17 cellular contexts compared by ENCODE assay signal in the genomic region with DNA sequence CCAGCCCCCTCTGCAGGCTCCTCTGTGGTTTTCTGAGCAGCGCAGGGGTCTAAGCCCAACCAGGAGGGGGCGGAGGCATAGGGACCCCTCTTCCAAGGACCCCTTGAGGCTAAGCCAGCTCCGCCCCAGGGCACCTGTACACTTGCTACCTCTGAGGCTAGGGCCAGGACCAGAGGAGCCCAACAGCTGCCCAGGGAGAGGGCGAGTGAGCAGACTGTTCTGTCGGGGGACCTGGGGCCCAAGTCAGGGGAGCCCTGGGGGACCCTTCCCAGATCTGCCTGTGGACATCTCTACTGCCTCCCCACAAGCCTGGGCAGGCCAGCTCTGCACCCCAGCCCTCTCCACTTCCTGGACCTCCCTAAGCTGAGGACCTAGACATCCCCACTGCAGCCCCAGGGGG. TPM values are rescaled to one million over a fixed set of nuclear protein-coding genes. Genes with fewer than 3 reads are reported as not detected.
DNase-seq lines count a peak whose midpoint lies in the region; ATAC-seq and TF ChIP-seq lines count a peak whose summit lies in the region.
"Had no signal": no experiment of that assay in that cellular context is flagged by ENCODE, and none has a peak within 500 bp of the region (broad histone marks: within the 10 kb centered on the region; RNA-seq: fewer than 3 reads in every experiment).

No MANE protein-coding gene starts in this region.

- peaks cover 11 to 16% (median 14%) of the 10 kb centered on the region in 3 donors for H3K4me1 Mint-ChIP-seq in CD8-positive, alpha-beta memory T cell
- H3K4me1 Mint-ChIP-seq in neural crest cell: peaks cover 48% of the 10 kb centered on the region

- peaks cover 31 to 36% of the 10 kb centered on the region in 2 donors for H3K27me3 Mint-ChIP-seq in CD8-positive, alpha-beta memory T cell
- H3K27me3 Mint-ChIP-seq in neural crest cell (ENCODE audit: low read depth): peaks cover 15% of the 10 kb centered on the region

- H3K4me3 Mint-ChIP-seq in CD8-positive, alpha-beta memory T cell: peak overlapping the region in 4 of 7 donors; percentile 38 to 88 (median 44)
- peak overlapping the region; percentile 92 for H3K4me3 Mint-ChIP-seq in neural crest cell

- no peak for TF ChIP-seq POLR2A in gastroesophageal sphincter (IDR thresholded peaks at IDR 0.05)

- H3K9me3 ChIP-seq in CD8-positive, alpha-beta memory T cell (ENCODE audit: low read length): no peaks in the 10 kb centered on the region
- no peaks in the 10 kb centered on the region for H3K9me3 ChIP-seq in gastroesophageal sphincter

- no peak overlapping the region for H3K4me3 ChIP-seq in CD8-positive, alpha-beta memory T cell (ENCODE audit: low read length)
- no peak overlapping the region for H3K4me3 ChIP-seq in gastroesophageal sphincter

- no peaks in the 10 kb centered on the region for H3K36me3 Mint-ChIP-seq in CD8-positive, alpha-beta memory T cell
- peaks cover 8% of the 10 kb centered on the region for H3K36me3 Mint-ChIP-seq in neural crest cell (ENCODE audit: low read depth)
- H3K36me3 Mint-ChIP-seq: CD4-positive, CD25-positive, alpha-beta regulatory T cell had no signal

- H3K36me3 ChIP-seq in CD8-positive, alpha-beta memory T cell (ENCODE audit: insufficient read depth, low read length): no peaks in the 10 kb centered on the region
- H3K36me3 ChIP-seq in gastroesophageal sphincter: peaks cover 0 to 13% of the 10 kb centered on the region in 2 donors

- TF ChIP-seq EP300 in gastroesophageal sphincter (IDR thresholded peaks at IDR 0.05): no peak

- no peak for TF ChIP-seq CTCF in neural crest cell (conservative IDR thresholded peaks at IDR 0.05)
- TF ChIP-seq CTCF in gastroesophageal sphincter (IDR thresholded peaks at IDR 0.05): no peak

- WGBS in gastroesophageal sphincter (ENCODE audit: low coverage in 1 of 2), 2 donors: 90% methylated on average over 2 of the region's 5 CpGs; no CpG with 5 or more reads in 1 of the 2 donors

- H3K9me3 Mint-ChIP-seq in CD8-positive, alpha-beta memory T cell: no peaks in the 10 kb centered on the region
- H3K9me3 Mint-ChIP-seq in neural crest cell: peaks cover 2% of the 10 kb centered on the region
- H3K9me3 Mint-ChIP-seq: activated CD4-positive, alpha-beta memory T cell treated with anti-CD3 and anti-CD28 coated beads for 36 hours; immature natural killer cell had no signal

- DNase-seq in CD8-positive, alpha-beta memory T cell: no peak
- DNase-seq in HuH-7.5 (ENCODE audit: low spot score) (peak; percentile 12), neural crest cell (ENCODE audit: low read depth, low spot score) (no peak), NCI-H2029 treated with DMSO at 0.1 percent for 48 hours (lab: John Stamatoyannopoulos, UW) (no peak)
- DNase-seq in stimulated activated CD4-positive, alpha-beta T cell treated with anti-CD3 and anti-CD28 coated beads, Interleukin-15, amount 100 ng/mL, for 24 hours: no peak
- DNase-seq: activated CD4-positive, alpha-beta memory T cell treated with anti-CD3 and anti-CD28 coated beads for 36 hours; CD4-positive, CD25-positive, alpha-beta regulatory T cell; effector CD4-positive, alpha-beta T cell; foreskin fibroblast; immature natural killer cell; midbrain; NCI-H2029; NCI-H774; SHP77; T1000 had no signal

- H3K4me1 ChIP-seq in CD8-positive, alpha-beta memory T cell (ENCODE audit: insufficient read depth, low read length): peaks cover 11% of the 10 kb centered on the region
- H3K4me1 ChIP-seq in gastroesophageal sphincter: peaks cover 0 to 29% (median 8%) of the 10 kb centered on the region in 3 donors

- CTCF ChIA-PET in CD8-positive, alpha-beta memory T cell (lab: Charles Lee): no interaction called here

- H3K27ac ChIP-seq in CD8-positive, alpha-beta memory T cell (ENCODE audit: low read depth, low read length): no peak overlapping the region
- H3K27ac ChIP-seq in cingulate gyrus (ENCODE audit: low read depth, low read length) (peak overlapping the region; percentile 14), gastroesophageal sphincter (no peak overlapping the region)

- POLR2A ChIA-PET in CD8-positive, alpha-beta memory T cell (lab: Charles Lee): no interaction called here

- peak overlapping the region in 4 of 8 donors; percentile 19 to 63 (median 44) for H3K27ac Mint-ChIP-seq in CD8-positive, alpha-beta memory T cell
- H3K27ac Mint-ChIP-seq in neural crest cell (ENCODE audit: unreplicated experiment): peak overlapping the region; percentile 94
- H3K27ac Mint-ChIP-seq: activated CD4-positive, alpha-beta memory T cell treated with anti-CD3 and anti-CD28 coated beads for 36 hours; CD4-positive, CD25-positive, alpha-beta regulatory T cell; immature natural killer cell had no signal

- ATAC-seq in gastroesophageal sphincter: no peak

- peaks cover 22% of the 10 kb centered on the region for H3K27me3 ChIP-seq in CD8-positive, alpha-beta memory T cell (ENCODE audit: insufficient read depth, low read length, poor library complexity, severe bottlenecking)
- peaks cover 18% of the 10 kb centered on the region for H3K27me3 ChIP-seq in gastroesophageal sphincter

RNA-seq across cellular contexts. Expression of a gene that starts 1.8 kb away (rescaled TPM):
- total RNA-seq in CD8-positive, alpha-beta memory T cell: under 1 TPM; 0.47 to 0.81 TPM
- polyA plus RNA-seq in CD8-positive, alpha-beta memory T cell: 0.31 TPM
- 179 and 201 TPM in 2 replicates for total RNA-seq in neural crest cell
- 10 to 100 TPM in 1 of 4 donors, 1 to 10 TPM in 3; 3.2 to 10.6 (median 4.8) TPM for total RNA-seq in gastroesophageal sphincter
- polyA plus RNA-seq: CD4-positive, CD25-positive, alpha-beta regulatory T cell had no signal

RNA-seq across cellular contexts. Expression of a gene that starts 23.0 kb away (rescaled TPM):
- not detected for total RNA-seq in CD8-positive, alpha-beta memory T cell
- polyA plus RNA-seq in CD8-positive, alpha-beta memory T cell: 1.1 TPM
- 0.42 and 1.7 TPM in 2 replicates for total RNA-seq in neural crest cell
- 10 to 100 TPM in 1 of 4 donors, 1 to 10 TPM in 2, under 1 TPM in 1; 0.67 to 14.3 (median 2.3) TPM for total RNA-seq in gastroesophageal sphincter

RNA-seq across cellular contexts. Expression of a gene that starts 43.7 kb away (rescaled TPM):
- 10 to 100 TPM; 54.2 to 59.4 TPM for total RNA-seq in CD8-positive, alpha-beta memory T cell
- 267 TPM for polyA plus RNA-seq in CD8-positive, alpha-beta memory T cell
- total RNA-seq in neural crest cell (14.5 and 15.9 TPM in 2 replicates), gastroesophageal sphincter (10 to 100 TPM; 37.4 to 49.5 (median 44.8) TPM)

RNA-seq across cellular contexts. Expression of a gene that starts 50.4 kb away (rescaled TPM):
- 10 to 100 TPM; 20.6 to 21.0 TPM for total RNA-seq in CD8-positive, alpha-beta memory T cell
- polyA plus RNA-seq in CD8-positive, alpha-beta memory T cell: 12.0 TPM
- total RNA-seq in neural crest cell (156 and 165 TPM in 2 replicates), gastroesophageal sphincter (100 to 1,000 TPM; 219 to 467 (median 305) TPM)

RNA-seq across cellular contexts. Expression of a gene that starts 57.2 kb away (rescaled TPM):
- 10 to 100 TPM; 70.7 to 75.9 TPM for total RNA-seq in CD8-positive, alpha-beta memory T cell
- 2,153 TPM for polyA plus RNA-seq in CD8-positive, alpha-beta memory T cell
- total RNA-seq in neural crest cell (2.0 and 2.3 TPM in 2 replicates), gastroesophageal sphincter (100 to 1,000 TPM in 3 of 4 donors, 10 to 100 TPM in 1; 29.9 to 138 (median 112) TPM)

Comparison
In these comparisons a context has a peak if more than half of its experiments do, and no peak if none do; other contexts are left out.
1. RNA of a gene that starts 1.8 kb away (total RNA-seq): 179 to 201 TPM in neural crest cell; 3.2 to 10.6 TPM in gastroesophageal sphincter and 0.47 to 0.81 TPM in CD8-positive, alpha-beta memory T cell; every median in the first group is over 10 times any median in the second.